In genomic region chr19:17616686-17616960, GRCh38 we compare ENCODE assay signal across 2 cellular contexts.
TF ChIP-seq lines count a peak whose summit lies in the region.

No MANE protein-coding gene starts in this region.

TF ChIP-seq in HEK293, 187 proteins besides CTCF, POLR2A, EP300 and RAD21:
- TF ChIP-seq ZNF138 (tag by site-specific recombination; IDR thresholded peaks at IDR 0.05; ENCODE audit: borderline replicate concordance) (no peak), ZNF580 (tag by site-specific recombination; IDR thresholded peaks at IDR 0.05) (no peak), GLIS1 (tag by site-specific recombination; IDR thresholded peaks at IDR 0.05) (no peak), ZNF785 (tag by site-specific recombination; IDR thresholded peaks at IDR 0.05) (no peak), REST (tag by site-specific recombination; IDR thresholded peaks at IDR 0.05) (no peak), ZBTB10 (tag by site-specific recombination; IDR thresholded peaks at IDR 0.05) (no peak), AEBP2 (tag by site-specific recombination; IDR thresholded peaks at IDR 0.05; ENCODE audit: borderline replicate concordance) (no peak), TCF7L2 (IDR thresholded peaks at IDR 0.05; ENCODE audit: borderline replicate concordance, low read depth, low read length) (no peak), ZNF610 (tag by site-specific recombination; IDR thresholded peaks at IDR 0.05; ENCODE audit: borderline replicate concordance) (no peak), EGR2 (tag by site-specific recombination; IDR thresholded peaks at IDR 0.05; ENCODE audit: low read depth) (peak; percentile 1; the same call in 1 of the 2 replicates), ZNF660 (tag by site-specific recombination; IDR thresholded peaks at IDR 0.05) (no peak), ZBTB7A (tag by site-specific recombination; IDR thresholded peaks at IDR 0.05; ENCODE audit: low read depth) (no peak), ZNF585B (tag by site-specific recombination; IDR thresholded peaks at IDR 0.05) (no peak), PATZ1 (tag by site-specific recombination; IDR thresholded peaks at IDR 0.05) (0 out of 2 replicates have a peak, but pooled peaks have one; percentile 44), ZNF10 (tag by site-specific recombination; IDR thresholded peaks at IDR 0.05) (no peak)
TF ChIP-seq in HEK293: peak in this region for 2.

TF ChIP-seq in H1, 55 proteins besides CTCF, POLR2A, EP300 and RAD21:
- no peak for TF ChIP-seq JUN (IDR thresholded peaks at IDR 0.05; ENCODE audit: low read depth, low read length)
- no peak for TF ChIP-seq MAX (IDR thresholded peaks at IDR 0.05)
- TF ChIP-seq RNF2 (IDR thresholded peaks at IDR 0.05; ENCODE audit: borderline replicate concordance, low read depth, low read length, missing control alignments, poor library complexity, severe bottlenecking), result no peak
- no peak for TF ChIP-seq EGR1 (IDR thresholded peaks at IDR 0.05; ENCODE audit: borderline replicate concordance, low read depth, low read length)
- TF ChIP-seq KDM4A (IDR thresholded peaks at IDR 0.05; ENCODE audit: low read depth, low read length, severe bottlenecking), result no peak
- TF ChIP-seq TCF12 (IDR thresholded peaks at IDR 0.05; ENCODE audit: low read depth, low read length), result no peak
- TF ChIP-seq JUND (IDR thresholded peaks at IDR 0.05; ENCODE audit: low read length), result no peak
- no peak for TF ChIP-seq RFX5 (IDR thresholded peaks at IDR 0.05; ENCODE audit: borderline replicate concordance, low read depth, low read length)
- no peak for TF ChIP-seq NRF1 (IDR thresholded peaks at IDR 0.05; ENCODE audit: low read depth, low read length)
- TF ChIP-seq E2F6 (IDR thresholded peaks at IDR 0.05), result no peak
- no peak for TF ChIP-seq TAF7 (optimal IDR thresholded peaks at IDR 0.05; ENCODE audit: borderline replicate concordance, low read depth, low read length)
- TF ChIP-seq HDAC2 (IDR thresholded peaks at IDR 0.05; ENCODE audit: borderline replicate concordance in 1 of 2, low read depth in 2 of 2, low read length in 2 of 2), result no peak
- TF ChIP-seq MAFK (IDR thresholded peaks at IDR 0.05; ENCODE audit: low read depth, low read length), result no peak
- no peak for TF ChIP-seq NANOG (IDR thresholded peaks at IDR 0.05; ENCODE audit: insufficient read depth, low read depth, low read length, poor library complexity, severe bottlenecking)
- TF ChIP-seq CBX8 (IDR thresholded peaks at IDR 0.05; ENCODE audit: borderline replicate concordance, low read depth, low read length), result no peak
- no peak for TF ChIP-seq SRF (IDR thresholded peaks at IDR 0.05; ENCODE audit: low read depth, low read length)
- no peak for TF ChIP-seq CTBP2 (IDR thresholded peaks at IDR 0.05; ENCODE audit: borderline replicate concordance, insufficient read depth, insufficient read length, low read length)
- TF ChIP-seq BACH1 (IDR thresholded peaks at IDR 0.05; ENCODE audit: low read length), result no peak
